In genomic region chr16:30077656-30078055, GRCh38 we compare ENCODE assay signal across 8 cellular contexts. TPM values are rescaled to one million over a fixed set of nuclear protein-coding genes. Genes with fewer than 3 reads are reported as not detected.
DNase-seq lines count a peak whose midpoint lies in the region; ATAC-seq and TF ChIP-seq lines count a peak whose summit lies in the region.
"Had no signal": no experiment of that assay in that cellular context is flagged by ENCODE, and none has a peak within 500 bp of the region (broad histone marks: within the 10 kb centered on the region; RNA-seq: fewer than 3 reads in every experiment).

No MANE protein-coding gene starts in this region.

- TF ChIP-seq CTCF in HFF-Myc (IDR thresholded peaks at IDR 0.05; ENCODE audit: low read depth, low read length, missing control alignments) (no peak), natural killer cell (IDR thresholded peaks at IDR 0.05) (no peak)

- peaks cover 60% of the 10 kb centered on the region for H3K36me3 Mint-ChIP-seq in activated CD8-positive, alpha-beta T cell treated with anti-CD3 and anti-CD28 coated beads, Interleukin-2, amount 10 ng/mL, durations not matched to agents 7 days and 5 days (ENCODE audit: low read depth)
- no peaks in the 10 kb centered on the region for H3K36me3 Mint-ChIP-seq in natural killer cell

- no peak for ATAC-seq in activated CD8-positive, alpha-beta T cell treated with anti-CD3 and anti-CD28 coated beads, Interleukin-2, amount 10 ng/mL, durations not matched to agents 7 days and 5 days
- no peak for ATAC-seq in natural killer cell

- intact Hi-C loops in natural killer cell (cut with micrococcal nuclease): no loop called here

- POLR2A ChIA-PET in activated CD8-positive, alpha-beta T cell treated with anti-CD3 and anti-CD28 coated beads, Interleukin-2, amount 10 ng/mL, durations not matched to agents 7 days and 5 days (lab: Charles Lee): interaction anchor here (1.5 to 4.4 kb wide), 5 partner anchors 11 to 108 kb away, joined by 8 to 41 read pairs (median 10); partner anchors contain the start of genes ALDOA, CORO1A and TBX6

- CTCF ChIA-PET in activated CD8-positive, alpha-beta T cell treated with anti-CD3 and anti-CD28 coated beads, Interleukin-2, amount 10 ng/mL, durations not matched to agents 7 days and 5 days (lab: Charles Lee): interaction anchor here (2.3 to 4.7 kb wide), 2 partner anchors 11 to 14 kb away, joined by 5 to 62 read pairs; partner anchors contain the start of gene TBX6

- H3K4me1 Mint-ChIP-seq in activated CD8-positive, alpha-beta T cell treated with anti-CD3 and anti-CD28 coated beads, Interleukin-2, amount 10 ng/mL, durations not matched to agents 7 days and 5 days (ENCODE audit: low read depth): peaks cover 43% of the 10 kb centered on the region
- H3K4me1 Mint-ChIP-seq in natural killer cell: peaks cover 22 to 53% of the 10 kb centered on the region in 2 donors

- H3K4me3 Mint-ChIP-seq in activated CD8-positive, alpha-beta T cell treated with anti-CD3 and anti-CD28 coated beads, Interleukin-2, amount 10 ng/mL, durations not matched to agents 7 days and 5 days: peak overlapping the region; percentile 93
- H3K4me3 Mint-ChIP-seq in natural killer cell: peak overlapping the region; percentile 98

- peak overlapping the region; percentile 98 for H3K27ac Mint-ChIP-seq in activated CD8-positive, alpha-beta T cell treated with anti-CD3 and anti-CD28 coated beads, Interleukin-2, amount 10 ng/mL, durations not matched to agents 7 days and 5 days
- peak overlapping the region; percentile 94 to 95 for H3K27ac Mint-ChIP-seq in natural killer cell

- H3K9me3 Mint-ChIP-seq in activated CD8-positive, alpha-beta T cell treated with anti-CD3 and anti-CD28 coated beads, Interleukin-2, amount 10 ng/mL, durations not matched to agents 7 days and 5 days (ENCODE audit: insufficient read depth): no peaks in the 10 kb centered on the region
- H3K9me3 Mint-ChIP-seq in natural killer cell: no peaks in the 10 kb centered on the region

- H3K27me3 Mint-ChIP-seq in activated CD8-positive, alpha-beta T cell treated with anti-CD3 and anti-CD28 coated beads, Interleukin-2, amount 10 ng/mL, durations not matched to agents 7 days and 5 days (ENCODE audit: low read depth): no peaks in the 10 kb centered on the region
- no peaks in the 10 kb centered on the region for H3K27me3 Mint-ChIP-seq in natural killer cell (ENCODE audit: low read depth in 2 of 2)

- DNase-seq in HFF-Myc (ENCODE audit: extremely low read depth, low read depth) (no peak), natural killer cell (no peak), NCI-H128 (lab: John Stamatoyannopoulos, UW; ENCODE audit: unreplicated experiment) (no peak), iPS-NIHi11 (ENCODE audit: low spot score) (no peak)
- DNase-seq in activated CD8-positive, alpha-beta T cell treated with anti-CD3 and anti-CD28 coated beads, Interleukin-2, amount 10 ng/mL, durations not matched to agents 7 days and 5 days: no peak
- no peak for DNase-seq in stimulated activated CD4-positive, alpha-beta T cell treated with anti-CD3 and anti-CD28 coated beads, Interleukin-4, amount 100 ng/mL, for 1 hour
- DNase-seq: colonic mucosa, NCI-H146 had no signal

- peak overlapping the region; percentile 92 for H3K4me3 ChIP-seq in HFF-Myc (replicated peaks; ENCODE audit: low read depth, low read length)

RNA-seq across cellular contexts. Expression of gene PPP4C, which starts 1.9 kb away (rescaled TPM):
- 100 to 1,000 TPM; 157 TPM for total RNA-seq in activated CD8-positive, alpha-beta T cell treated with anti-CD3 and anti-CD28 coated beads, Interleukin-2, amount 10 ng/mL, durations not matched to agents 7 days and 5 days
- 100 to 1,000 TPM; 119 to 132 (median 130) TPM for total RNA-seq in natural killer cell

RNA-seq across cellular contexts. Expression of gene ALDOA, which starts 12.1 kb away (rescaled TPM):
- total RNA-seq in activated CD8-positive, alpha-beta T cell treated with anti-CD3 and anti-CD28 coated beads, Interleukin-2, amount 10 ng/mL, durations not matched to agents 7 days and 5 days: 1,000 to 10,000 TPM; 1,738 to 1,843 TPM
- total RNA-seq in natural killer cell: 100 to 1,000 TPM; 412 to 544 (median 490) TPM

RNA-seq across cellular contexts. Expression of gene TBX6, which starts 14.1 kb away (rescaled TPM):
- 1 to 10 TPM; 1.3 TPM for total RNA-seq in activated CD8-positive, alpha-beta T cell treated with anti-CD3 and anti-CD28 coated beads, Interleukin-2, amount 10 ng/mL, durations not matched to agents 7 days and 5 days
- 1 to 10 TPM in 1 of 3 donors, under 1 TPM in 2; 0.91 to 1.1 (median 0.98) TPM for total RNA-seq in natural killer cell

RNA-seq across cellular contexts. Expression of gene YPEL3, which starts 18.4 kb away (rescaled TPM):
- 10 to 100 TPM; 29.4 to 34.5 TPM for total RNA-seq in activated CD8-positive, alpha-beta T cell treated with anti-CD3 and anti-CD28 coated beads, Interleukin-2, amount 10 ng/mL, durations not matched to agents 7 days and 5 days
- total RNA-seq in natural killer cell: 100 to 1,000 TPM; 148 to 177 (median 160) TPM

RNA-seq across cellular contexts. Expression of gene GDPD3, which starts 35.7 kb away (rescaled TPM):
- total RNA-seq in activated CD8-positive, alpha-beta T cell treated with anti-CD3 and anti-CD28 coated beads, Interleukin-2, amount 10 ng/mL, durations not matched to agents 7 days and 5 days: 10 to 100 TPM; 10.5 to 12.6 TPM
- 10 to 100 TPM in 1 of 3 donors, 1 to 10 TPM in 2; 5.3 to 14.7 (median 9.1) TPM for total RNA-seq in natural killer cell
